Comparison of ENCODE assay signal across 2 cellular contexts in the genomic region with DNA sequence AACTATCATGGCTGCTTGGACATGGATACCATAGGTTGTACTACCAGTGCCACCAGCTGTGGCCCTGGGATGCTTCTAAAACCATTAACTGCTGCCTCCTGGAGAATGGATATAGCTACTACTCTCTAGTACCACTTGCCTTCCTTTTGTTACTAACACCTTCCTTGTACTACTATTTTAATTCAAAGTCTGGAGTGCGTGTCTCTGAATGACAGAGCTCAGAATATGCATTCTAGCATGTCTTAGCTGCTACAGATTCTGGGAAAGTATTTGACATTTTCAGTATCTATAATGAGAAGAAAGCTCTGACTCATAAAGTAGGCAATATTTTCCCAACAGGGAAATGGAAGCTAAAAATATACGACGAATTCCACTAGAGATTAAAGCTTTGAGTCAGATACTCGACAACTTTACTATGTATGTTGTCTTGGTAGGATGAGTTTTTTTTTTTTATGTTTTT.
TF ChIP-seq lines count a peak whose summit lies in the region.

No MANE protein-coding gene starts in this region.

TF ChIP-seq in SK-N-SH treated with all-trans-retinoic acid at 6 μM for 48 hours, 23 proteins besides CTCF, POLR2A, EP300 and RAD21 (continued from another document):
- TF ChIP-seq, protein P1, sequence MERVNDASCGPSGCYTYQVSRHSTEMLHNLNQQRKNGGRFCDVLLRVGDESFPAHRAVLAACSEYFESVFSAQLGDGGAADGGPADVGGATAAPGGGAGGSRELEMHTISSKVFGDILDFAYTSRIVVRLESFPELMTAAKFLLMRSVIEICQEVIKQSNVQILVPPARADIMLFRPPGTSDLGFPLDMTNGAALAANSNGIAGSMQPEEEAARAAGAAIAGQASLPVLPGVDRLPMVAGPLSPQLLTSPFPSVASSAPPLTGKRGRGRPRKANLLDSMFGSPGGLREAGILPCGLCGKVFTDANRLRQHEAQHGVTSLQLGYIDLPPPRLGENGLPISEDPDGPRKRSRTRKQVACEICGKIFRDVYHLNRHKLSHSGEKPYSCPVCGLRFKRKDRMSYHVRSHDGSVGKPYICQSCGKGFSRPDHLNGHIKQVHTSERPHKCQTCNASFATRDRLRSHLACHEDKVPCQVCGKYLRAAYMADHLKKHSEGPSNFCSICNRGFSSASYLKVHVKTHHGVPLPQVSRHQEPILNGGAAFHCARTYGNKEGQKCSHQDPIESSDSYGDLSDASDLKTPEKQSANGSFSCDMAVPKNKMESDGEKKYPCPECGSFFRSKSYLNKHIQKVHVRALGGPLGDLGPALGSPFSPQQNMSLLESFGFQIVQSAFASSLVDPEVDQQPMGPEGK (CRISPR knock-in tag; IDR thresholded peaks at IDR 0.05; ENCODE audit: borderline replicate concordance), result no peak
- TF ChIP-seq PPARA (CRISPR knock-in tag; IDR thresholded peaks at IDR 0.05; ENCODE audit: borderline replicate concordance) (no peak), CSDC2 (CRISPR knock-in tag; IDR thresholded peaks at IDR 0.05) (no peak), ZFP3 (CRISPR knock-in tag; IDR thresholded peaks at IDR 0.05) (no peak)
- TF ChIP-seq, protein P2, sequence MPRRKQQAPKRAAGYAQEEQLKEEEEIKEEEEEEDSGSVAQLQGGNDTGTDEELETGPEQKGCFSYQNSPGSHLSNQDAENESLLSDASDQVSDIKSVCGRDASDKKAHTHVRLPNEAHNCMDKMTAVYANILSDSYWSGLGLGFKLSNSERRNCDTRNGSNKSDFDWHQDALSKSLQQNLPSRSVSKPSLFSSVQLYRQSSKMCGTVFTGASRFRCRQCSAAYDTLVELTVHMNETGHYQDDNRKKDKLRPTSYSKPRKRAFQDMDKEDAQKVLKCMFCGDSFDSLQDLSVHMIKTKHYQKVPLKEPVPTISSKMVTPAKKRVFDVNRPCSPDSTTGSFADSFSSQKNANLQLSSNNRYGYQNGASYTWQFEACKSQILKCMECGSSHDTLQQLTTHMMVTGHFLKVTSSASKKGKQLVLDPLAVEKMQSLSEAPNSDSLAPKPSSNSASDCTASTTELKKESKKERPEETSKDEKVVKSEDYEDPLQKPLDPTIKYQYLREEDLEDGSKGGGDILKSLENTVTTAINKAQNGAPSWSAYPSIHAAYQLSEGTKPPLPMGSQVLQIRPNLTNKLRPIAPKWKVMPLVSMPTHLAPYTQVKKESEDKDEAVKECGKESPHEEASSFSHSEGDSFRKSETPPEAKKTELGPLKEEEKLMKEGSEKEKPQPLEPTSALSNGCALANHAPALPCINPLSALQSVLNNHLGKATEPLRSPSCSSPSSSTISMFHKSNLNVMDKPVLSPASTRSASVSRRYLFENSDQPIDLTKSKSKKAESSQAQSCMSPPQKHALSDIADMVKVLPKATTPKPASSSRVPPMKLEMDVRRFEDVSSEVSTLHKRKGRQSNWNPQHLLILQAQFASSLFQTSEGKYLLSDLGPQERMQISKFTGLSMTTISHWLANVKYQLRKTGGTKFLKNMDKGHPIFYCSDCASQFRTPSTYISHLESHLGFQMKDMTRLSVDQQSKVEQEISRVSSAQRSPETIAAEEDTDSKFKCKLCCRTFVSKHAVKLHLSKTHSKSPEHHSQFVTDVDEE (CRISPR knock-in tag; IDR thresholded peaks at IDR 0.05), result no peak

TF ChIP-seq in H1, 55 proteins besides CTCF, POLR2A, EP300 and RAD21 (continued from another document):
- TF ChIP-seq ATF2 (IDR thresholded peaks at IDR 0.05; ENCODE audit: low read length), result no peak
- TF ChIP-seq SUZ12 (IDR thresholded peaks at IDR 0.05; ENCODE audit: low read length), result no peak
- no peak for TF ChIP-seq SIN3A (conservative IDR thresholded peaks at IDR 0.05 in 1 of 2, IDR thresholded peaks at IDR 0.05 in 1 of 2; ENCODE audit: low read depth in 1 of 2, low read length in 2 of 2)
- TF ChIP-seq, protein P3, sequence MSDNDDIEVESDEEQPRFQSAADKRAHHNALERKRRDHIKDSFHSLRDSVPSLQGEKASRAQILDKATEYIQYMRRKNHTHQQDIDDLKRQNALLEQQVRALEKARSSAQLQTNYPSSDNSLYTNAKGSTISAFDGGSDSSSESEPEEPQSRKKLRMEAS (IDR thresholded peaks at IDR 0.05), result no peak
- TF ChIP-seq SP1 (IDR thresholded peaks at IDR 0.05; ENCODE audit: low read depth, low read length), result no peak
- no peak for TF ChIP-seq FOSL1 (IDR thresholded peaks at IDR 0.05; ENCODE audit: insufficient read depth, low read depth, low read length)
- TF ChIP-seq HDAC6 (IDR thresholded peaks at IDR 0.05; ENCODE audit: low read depth, low read length), result no peak
